In genomic region chr1:245605480-245606156, GRCh38 we compare ENCODE assay signal across 15 cellular contexts.
DNase-seq lines count a peak whose midpoint lies in the region; ATAC-seq and TF ChIP-seq lines count a peak whose summit lies in the region.
"Had no signal": no experiment of that assay in that cellular context is flagged by ENCODE, and none has a peak within 500 bp of the region (broad histone marks: within the 10 kb centered on the region; RNA-seq: fewer than 3 reads in every experiment).

No MANE protein-coding gene starts in this region.

- CTCF ChIA-PET in WTC11 (lab: Charles Lee): no interaction called here

- no peaks in the 10 kb centered on the region for H3K27me3 ChIP-seq in right cardiac atrium (ENCODE audit: control insufficient read depth, insufficient read depth)

- H3K4me3 ChIP-seq in astrocyte of the spinal cord (ENCODE audit: low read depth, low read length) (no peak overlapping the region), right cardiac atrium (ENCODE audit: low read length) (no peak overlapping the region)

- in situ Hi-C loops in astrocyte of the spinal cord (cut with HindIII; ENCODE audit: low sequenced_read_pairs): no loop called here

- H3K4me3 Mint-ChIP-seq in T-helper 17 cell (no peak overlapping the region), WTC11 (no peak overlapping the region)
- H3K4me3 Mint-ChIP-seq: dendritic cell treated with granulocyte-macrophage colony-stimulating factor and Interleukin-4, amounts not matched to agents 40 ng/mL and 50 ng/mL, for 4 days; nephron had no signal

- intact Hi-C loops in right cardiac atrium (cut with DNase I): no loop called here

- H3K27ac ChIP-seq in right cardiac atrium (ENCODE audit: low read length): no peak overlapping the region
- H3K27ac ChIP-seq: WERI-Rb-1 had no signal

- no peaks in the 10 kb centered on the region for H3K4me1 ChIP-seq in right cardiac atrium (ENCODE audit: control insufficient read depth, insufficient read depth, low read length)

- H3K27ac Mint-ChIP-seq in T-helper 17 cell: no peak overlapping the region
- H3K27ac Mint-ChIP-seq in WTC11: no peak overlapping the region
- H3K27ac Mint-ChIP-seq: dendritic cell treated with granulocyte-macrophage colony-stimulating factor and Interleukin-4, amounts not matched to agents 40 ng/mL and 50 ng/mL, for 4 days had no signal

- DNase-seq in A172 (ENCODE audit: low spot score) (peak; percentile 78), H4 (ENCODE audit: low spot score) (peak; percentile 88), astrocyte of the spinal cord (ENCODE audit: low read depth, low spot score) (peak; percentile 93), right cardiac atrium (peak in 2 of 3 donors; percentile 27 to 61), T-helper 17 cell (no peak), WTC11 (ENCODE audit: low spot score) (no peak), NCI-H2029 treated with DMSO at 0.1 percent for 48 hours (lab: John Stamatoyannopoulos, UW) (no peak)
- DNase-seq: activated T-cell treated with anti-CD3 and anti-CD28 coated beads, Interleukin-2, amount 50 U/mL, for 48 hours; NCI-H2081 treated with DMSO at 0.1 percent for 48 hours; stimulated activated CD4-positive, alpha-beta T cell treated with anti-CD3 and anti-CD28 coated beads, Interleukin-2, amount 100 ng/mL, for 24 hours; WERI-Rb-1 had no signal

- 48% methylated on average over 14 of the region's 14 CpGs for WGBS in right cardiac atrium

- no peaks in the 10 kb centered on the region for H3K9me3 Mint-ChIP-seq in WTC11
- H3K9me3 Mint-ChIP-seq: dendritic cell treated with granulocyte-macrophage colony-stimulating factor and Interleukin-4, amounts not matched to agents 40 ng/mL and 50 ng/mL, for 4 days; nephron had no signal

- H3K27me3 Mint-ChIP-seq in T-helper 17 cell: peaks cover 38% of the 10 kb centered on the region
- no peaks in the 10 kb centered on the region for H3K27me3 Mint-ChIP-seq in WTC11 (ENCODE audit: low read depth)

- no peaks in the 10 kb centered on the region for H3K36me3 Mint-ChIP-seq in T-helper 17 cell (ENCODE audit: low read depth)
- H3K36me3 Mint-ChIP-seq in WTC11: no peaks in the 10 kb centered on the region

- H3K4me1 Mint-ChIP-seq in T-helper 17 cell: no peaks in the 10 kb centered on the region
- H3K4me1 Mint-ChIP-seq in WTC11: no peaks in the 10 kb centered on the region

- peak; percentile 46 to 48 for ATAC-seq in right cardiac atrium
- no peak for ATAC-seq in GM21619 (IDR thresholded peaks at IDR 0.05; ENCODE audit: unreplicated experiment)
- no peak for ATAC-seq in T-helper 17 cell
- ATAC-seq in WTC11: no peak
- ATAC-seq: Panc1 had no signal

- H3K9me3 ChIP-seq in right cardiac atrium (ENCODE audit: control insufficient read depth, low read length) (no peaks in the 10 kb centered on the region), T-helper 17 cell (ENCODE audit: control insufficient read depth, low read length, poor library complexity, severe bottlenecking) (no peaks in the 10 kb centered on the region)

- POLR2A ChIA-PET in WTC11 (lab: Charles Lee): interaction anchor here (0.5 kb wide), 1 partner anchor 588 kb away, joined by 3 read pairs; no protein-coding TSS in a partner anchor

- TF ChIP-seq CTCF in astrocyte of the spinal cord (IDR thresholded peaks at IDR 0.05; ENCODE audit: low read depth, low read length) (no peak), WTC11 (IDR thresholded peaks at IDR 0.05) (no peak)

TF ChIP-seq in WTC11, 78 proteins besides CTCF, POLR2A, EP300 and RAD21:
- TF ChIP-seq EMX1 (CRISPR knock-in tag; IDR thresholded peaks at IDR 0.05) (no peak), ZNF281 (CRISPR knock-in tag; IDR thresholded peaks at IDR 0.05) (no peak), ESRRA (CRISPR knock-in tag; IDR thresholded peaks at IDR 0.05; ENCODE audit: borderline replicate concordance) (no peak), ZNF219 (CRISPR knock-in tag; IDR thresholded peaks at IDR 0.05; ENCODE audit: borderline replicate concordance) (no peak), ZBTB43 (CRISPR knock-in tag; IDR thresholded peaks at IDR 0.05) (no peak), ZNF425 (CRISPR knock-in tag; conservative IDR thresholded peaks at IDR 0.05) (no peak), FOXJ3 (CRISPR knock-in tag; IDR thresholded peaks at IDR 0.05; ENCODE audit: borderline replicate concordance) (no peak), SP1 (CRISPR knock-in tag; conservative IDR thresholded peaks at IDR 0.05) (no peak), SMAD3 (CRISPR knock-in tag; IDR thresholded peaks at IDR 0.05; ENCODE audit: borderline replicate concordance) (no peak), TEAD4 (CRISPR knock-in tag; IDR thresholded peaks at IDR 0.05) (no peak), FOXP1 (CRISPR knock-in tag; IDR thresholded peaks at IDR 0.05; ENCODE audit: borderline replicate concordance) (no peak), ETV6 (CRISPR knock-in tag; IDR thresholded peaks at IDR 0.05) (no peak), PREB (CRISPR knock-in tag; IDR thresholded peaks at IDR 0.05; ENCODE audit: borderline replicate concordance) (no peak)

Comparison
In these comparisons a context has a peak if more than half of its experiments do, and no peak if none do; other contexts are left out.
1. DNase-seq: peak in A172 (single experiment), H4 (single experiment), astrocyte of the spinal cord (single experiment) and right cardiac atrium (2 of 3); none in T-helper 17 cell (0 of 3), WTC11 (single experiment) and NCI-H2029 treated with DMSO at 0.1 percent for 48 hours (single experiment).
2. ATAC-seq: peak in right cardiac atrium (2 of 2); none in GM21619 (single experiment), T-helper 17 cell (single experiment) and WTC11 (single experiment).